In genomic region chr2:233267516-233268245, GRCh38 we compare ENCODE assay signal across 9 cellular contexts. TPM values are rescaled to one million over a fixed set of nuclear protein-coding genes. Genes with fewer than 3 reads are reported as not detected.
A peak's percentile ranks its signal among the peaks of the same experiment; 100 is the strongest.
DNase-seq lines count a peak whose midpoint lies in the region; ATAC-seq and TF ChIP-seq lines count a peak whose summit lies in the region.
"Had no signal": no experiment of that assay in that cellular context is flagged by ENCODE, and none has a peak within 500 bp of the region (broad histone marks: within the 10 kb centered on the region; RNA-seq: fewer than 3 reads in every experiment).

No MANE protein-coding gene starts in this region.

- peak overlapping the region; percentile 69 to 91 (median 78) for H3K4me3 Mint-ChIP-seq in immature natural killer cell

- in situ Hi-C loops in transverse colon (cut with MboI; ENCODE audit: low pct_ligation_motif_present in 1 of 4, low pct_unique_long_range_greater_than_20kb in 1 of 4, low sequenced_read_pairs in 3 of 4): loop anchor here in 3 of 4 donors (25.0 kb wide), 1 partner anchor 405 kb away; the partner anchor contains the start of gene SNORC (in 3 of the 3)

- WGBS in transverse colon (ENCODE audit: low coverage in 1 of 2), 2 donors: 70 to 83% methylated on average over 2 to 6 of the region's 6 CpGs
- WGBS in suprapubic skin: 91% methylated on average over 6 of the region's 6 CpGs

- H3K9me3 Mint-ChIP-seq in immature natural killer cell: no peaks in the 10 kb centered on the region

- H3K9me3 ChIP-seq in transverse colon (no peaks in the 10 kb centered on the region), suprapubic skin (no peaks in the 10 kb centered on the region)

- DNase-seq in GM12865 (ENCODE audit: low read depth): peak; percentile 83
- DNase-seq in activated CD4-positive, alpha-beta T cell treated with anti-CD3 and anti-CD28 coated beads for 24 hours (ENCODE audit: low read depth in 2 of 2): peak; percentile 31 to 44
- peak; percentile 82 to 85 (median 83) for DNase-seq in immature natural killer cell
- peak; percentile 59 for DNase-seq in transverse colon
- no peak for DNase-seq in NCI-H1694 (lab: John Stamatoyannopoulos, UW)
- DNase-seq in suprapubic skin (ENCODE audit: low spot score in 2 of 2): no peak
- no peak for DNase-seq in SIG-M5 treated with dmso at 0.1 percent for 504 hours (lab: John Stamatoyannopoulos, UW; ENCODE audit: unreplicated experiment)

- intact Hi-C loops in transverse colon (cut with DNase I; ENCODE audit: low total_unique reads): no loop called here

- ATAC-seq in HG02884 (IDR thresholded peaks at IDR 0.05; ENCODE audit: unreplicated experiment): peak; percentile 84

- peaks cover 63 to 69% of the 10 kb centered on the region in 2 donors for H3K4me1 Mint-ChIP-seq in immature natural killer cell

- TF ChIP-seq POLR2A in transverse colon (IDR thresholded peaks at IDR 0.05) (no peak), suprapubic skin (IDR thresholded peaks at IDR 0.05) (no peak)

- TF ChIP-seq CTCF in GM12865 (IDR thresholded peaks at IDR 0.05; ENCODE audit: insufficient read depth, low read depth, low read length, missing control alignments) (no peak), transverse colon (IDR thresholded peaks at IDR 0.05) (no peak), suprapubic skin (IDR thresholded peaks at IDR 0.05) (no peak)

- peaks cover 0 to 66% (median 29%) of the 10 kb centered on the region in 4 donors for H3K36me3 ChIP-seq in transverse colon
- peaks cover 80% of the 10 kb centered on the region for H3K36me3 ChIP-seq in suprapubic skin

- no peaks in the 10 kb centered on the region for H3K27me3 ChIP-seq in transverse colon
- H3K27me3 ChIP-seq in suprapubic skin: no peaks in the 10 kb centered on the region

- H3K27ac ChIP-seq in transverse colon: peak overlapping the region; percentile 32 to 59 (median 47)
- H3K27ac ChIP-seq in suprapubic skin: no peak overlapping the region

- TF ChIP-seq EP300 in transverse colon (IDR thresholded peaks at IDR 0.05; ENCODE audit: low read depth): no peak
- no peak for TF ChIP-seq EP300 in suprapubic skin (IDR thresholded peaks at IDR 0.05)

- H3K4me3 ChIP-seq in GM12865 (ENCODE audit: low read depth, low read length): no peak overlapping the region
- no peak overlapping the region for H3K4me3 ChIP-seq in transverse colon
- no peak overlapping the region for H3K4me3 ChIP-seq in suprapubic skin

- H3K36me3 Mint-ChIP-seq in immature natural killer cell: peaks cover 34 to 55% (median 42%) of the 10 kb centered on the region in 3 donors

- peak overlapping the region; percentile 95 to 100 (median 98) for H3K27ac Mint-ChIP-seq in immature natural killer cell

- H3K4me1 ChIP-seq in transverse colon (no peaks in the 10 kb centered on the region), suprapubic skin (no peaks in the 10 kb centered on the region)

- H3K27me3 Mint-ChIP-seq in immature natural killer cell (ENCODE audit: low read depth in 3 of 3): peaks cover 7 to 23% (median 16%) of the 10 kb centered on the region in 3 donors

RNA-seq across cellular contexts. Expression of gene ATG16L1, which starts 16.2 kb away (rescaled TPM):
- polyA plus RNA-seq in immature natural killer cell: 10 to 100 TPM in 2 of 3 donors, 1 to 10 TPM in 1; 9.3 to 16.4 (median 13.2) TPM
- total RNA-seq in transverse colon: 100 to 1,000 TPM in 1 of 4 donors, 10 to 100 TPM in 3; 10.1 to 101 (median 50.3) TPM
- 10 to 100 TPM; 38.6 to 77.2 (median 49.4) TPM for total RNA-seq in suprapubic skin

RNA-seq across cellular contexts. Expression of gene SAG, which starts 39.9 kb away (rescaled TPM):
- polyA plus RNA-seq in immature natural killer cell: not detected
- total RNA-seq in transverse colon (not detected), suprapubic skin (not detected)
- total RNA-seq: skeletal muscle tissue had no signal

Comparison
In these comparisons a context has a peak if more than half of its experiments do, and no peak if none do; other contexts are left out.
1. DNase-seq: peak in GM12865 (single experiment), activated CD4-positive, alpha-beta T cell treated with anti-CD3 and anti-CD28 coated beads for 24 hours (2 of 2), immature natural killer cell (3 of 3) and transverse colon (single experiment); none in NCI-H1694 (single experiment), suprapubic skin (0 of 2) and SIG-M5 treated with dmso at 0.1 percent for 504 hours (single experiment).